In the genomic region with DNA sequence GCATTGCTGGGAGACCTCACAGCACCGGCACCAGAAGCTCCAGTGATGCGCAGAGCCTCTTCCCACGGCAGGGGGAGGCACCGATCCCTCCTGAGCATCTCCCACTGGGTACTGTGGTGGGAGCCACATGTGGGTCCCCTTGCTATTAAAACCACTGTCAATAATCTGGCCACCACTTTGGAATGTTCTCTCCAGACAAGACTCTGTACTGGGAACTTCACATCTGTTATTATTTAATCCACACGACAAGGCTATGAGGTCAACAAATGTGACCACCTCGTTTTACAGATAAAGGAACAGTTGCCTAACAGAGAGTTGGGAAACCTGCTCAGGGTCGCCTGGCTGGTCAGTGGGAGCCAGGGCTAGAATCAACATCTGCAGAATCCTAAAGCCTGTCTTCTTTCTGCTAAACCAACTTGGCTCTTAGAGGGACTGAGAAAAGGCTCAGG, we compare ENCODE assay signal across 14 cellular contexts.
DNase-seq lines count a peak whose midpoint lies in the region; ATAC-seq and TF ChIP-seq lines count a peak whose summit lies in the region.
"Had no signal": no experiment of that assay in that cellular context is flagged by ENCODE, and none has a peak within 500 bp of the region (broad histone marks: within the 10 kb centered on the region; RNA-seq: fewer than 3 reads in every experiment).

No MANE protein-coding gene starts in this region.

- H3K9me2 ChIP-seq in hepatocyte (replicated peaks; ENCODE audit: insufficient read depth), result no peaks in the 10 kb centered on the region

- no peak for TF ChIP-seq POLR2A in thyroid gland (IDR thresholded peaks at IDR 0.05)

- DNase-seq in MCF 10A (ENCODE audit: unreplicated experiment) (no peak), mammary epithelial cell (no peak), WTC11 (ENCODE audit: low spot score) (no peak), hepatocyte (ENCODE audit: low spot score) (peak; percentile 16), thyroid gland (no peak), MV-4-11 (lab: John Stamatoyannopoulos, UW) (no peak)
- DNase-seq: activated CD8-positive, alpha-beta memory T cell treated with anti-CD3 and anti-CD28 coated beads, Interleukin-2, amount 50 U/mL, for 4 hours; midbrain; NCI-H345; spleen had no signal

- TF ChIP-seq CTCF in MCF 10A (IDR thresholded peaks at IDR 0.05; ENCODE audit: unreplicated experiment) (no peak), mammary epithelial cell (conservative IDR thresholded peaks at IDR 0.05 in 1 of 2, IDR thresholded peaks at IDR 0.05 in 1 of 2; ENCODE audit: extremely low read depth in 1 of 2, insufficient read depth in 1 of 2, low read depth in 1 of 2, low read length in 2 of 2) (no peak), WTC11 (IDR thresholded peaks at IDR 0.05) (no peak), hepatocyte (IDR thresholded peaks at IDR 0.05; ENCODE audit: poor library complexity) (peak; percentile 10), thyroid gland (IDR thresholded peaks at IDR 0.05) (no peak)

- H3K27ac ChIP-seq in mammary epithelial cell (ENCODE audit: insufficient read depth, low read depth, low read length), result no peak overlapping the region
- H3K27ac ChIP-seq in hepatocyte, result no peak overlapping the region
- H3K27ac ChIP-seq in thyroid gland, result peak overlapping the region; percentile 13 to 51 (median 35)
- H3K27ac ChIP-seq: spleen had no signal

- H3K36me3 Mint-ChIP-seq in MCF 10A (ENCODE audit: insufficient read depth, unreplicated experiment) (peaks cover 33% of the 10 kb centered on the region), WTC11 (peaks cover 12% of the 10 kb centered on the region)
- H3K36me3 Mint-ChIP-seq: activated naive CD4-positive, alpha-beta T cell treated with anti-CD3 and anti-CD28 coated beads, Interleukin-2, amount 50 U/mL, for 24 hours had no signal

- BruUV-seq in MCF 10A (replicated peaks; lab: Mats Ljungman, UMichigan), result no TSS peak
- no TSS peak for BruUV-seq in mammary epithelial cell (replicated peaks; lab: Mats Ljungman, UMichigan)

- H3K4me3 ChIP-seq in mammary epithelial cell (replicated peaks in 1 of 3; ENCODE audit: insufficient read depth in 1 of 3, low read depth in 2 of 3, low read length in 3 of 3) (no peak overlapping the region), hepatocyte (no peak overlapping the region), thyroid gland (replicated peaks in 1 of 3) (no peak overlapping the region)
- H3K4me3 ChIP-seq: spleen had no signal

- H3K79me2 ChIP-seq in mammary epithelial cell (ENCODE audit: insufficient read depth, low read length) (no peaks in the 10 kb centered on the region), hepatocyte (no peaks in the 10 kb centered on the region)

- no peaks in the 10 kb centered on the region for H3K9me3 Mint-ChIP-seq in MCF 10A (ENCODE audit: unreplicated experiment)
- no peaks in the 10 kb centered on the region for H3K9me3 Mint-ChIP-seq in WTC11
- H3K9me3 Mint-ChIP-seq: activated naive CD4-positive, alpha-beta T cell treated with anti-CD3 and anti-CD28 coated beads, Interleukin-2, amount 50 U/mL, for 24 hours had no signal

- ATAC-seq in WTC11 (no peak), HG03469 (IDR thresholded peaks at IDR 0.05; ENCODE audit: unreplicated experiment) (no peak), HG02642 (IDR thresholded peaks at IDR 0.05; ENCODE audit: poor library complexity, unreplicated experiment) (no peak)
- ATAC-seq: activated CD4-positive, CD25-positive, alpha-beta regulatory T cell treated with anti-CD3 and anti-CD28 coated beads, Interleukin-2, amount 50 U/mL, for 24 hours had no signal

- CTCF ChIA-PET in MCF 10A (lab: Yijun Ruan, JAX) (interaction anchor here (0.6 to 1.4 kb wide), 3 partner anchors 68 to 243 kb away, joined by 3 read pairs; no protein-coding TSS in a partner anchor), mammary epithelial cell (lab: Charles Lee; ENCODE audit: low non-redundant PET) (interaction anchor here (0.7 kb wide), 1 partner anchor 63 kb away, joined by 5 read pairs; no protein-coding TSS in a partner anchor), WTC11 (lab: Charles Lee) (interaction anchor here (1.0 to 1.9 kb wide), 4 partner anchors 68 to 163 kb away, joined by 3 to 7 read pairs (median 4); no protein-coding TSS in a partner anchor)

- WGBS in mammary epithelial cell (ENCODE audit: low coverage, missing lambda C conversion rate), result 91% methylated on average over 7 of the region's 7 CpGs
- WGBS in hepatocyte (ENCODE audit: low lambda C conversion rate, missing lambda C conversion rate), result 59% methylated on average over 7 of the region's 7 CpGs
- WGBS in thyroid gland, 2 donors, result 78 to 85% methylated on average over 7 of the region's 7 CpGs

- no peaks in the 10 kb centered on the region for H3K36me3 ChIP-seq in mammary epithelial cell (ENCODE audit: insufficient read depth, low read length)
- no peaks in the 10 kb centered on the region for H3K36me3 ChIP-seq in hepatocyte (replicated peaks; ENCODE audit: insufficient read depth, low read depth)
- H3K36me3 ChIP-seq in thyroid gland, result no peaks in the 10 kb centered on the region
- H3K36me3 ChIP-seq: spleen had no signal

- H4K20me1 ChIP-seq in mammary epithelial cell (ENCODE audit: insufficient read depth, low read length), result no peaks in the 10 kb centered on the region
- no peaks in the 10 kb centered on the region for H4K20me1 ChIP-seq in hepatocyte (ENCODE audit: insufficient read depth, poor library complexity, severe bottlenecking)

- H3K4me2 ChIP-seq in mammary epithelial cell (ENCODE audit: insufficient read depth, low read depth, low read length), result no peak overlapping the region
- no peak overlapping the region for H3K4me2 ChIP-seq in hepatocyte

- no peak overlapping the region for H2AFZ ChIP-seq in mammary epithelial cell (ENCODE audit: low read depth, low read length)
- H2AFZ ChIP-seq in hepatocyte, result no peak overlapping the region

- intact Hi-C loops in MCF 10A (cut with micrococcal nuclease), result no loop called here
- intact Hi-C loops in mammary epithelial cell (cut with micrococcal nuclease), result no loop called here
- intact Hi-C loops in thyroid gland (cut with DNase I), result loop anchor here (5.0 kb wide), 1 partner anchor 69 kb away; no protein-coding TSS in a partner anchor

- POLR2A ChIA-PET in MCF 10A (lab: Yijun Ruan, JAX), result interaction anchor here (0.9 kb wide), 1 partner anchor 70 kb away, joined by 3 read pairs; no protein-coding TSS in a partner anchor
- POLR2A ChIA-PET in WTC11 (lab: Charles Lee), result no interaction called here

- H3K4me3 Mint-ChIP-seq in MCF 10A (ENCODE audit: unreplicated experiment) (no peak overlapping the region), WTC11 (no peak overlapping the region)
- H3K4me3 Mint-ChIP-seq: activated naive CD4-positive, alpha-beta T cell treated with anti-CD3 and anti-CD28 coated beads, Interleukin-2, amount 50 U/mL, for 24 hours had no signal

- H3K9ac ChIP-seq in mammary epithelial cell (ENCODE audit: insufficient read depth, low read length), result no peak overlapping the region

- no peaks in the 10 kb centered on the region for H3K27me3 ChIP-seq in mammary epithelial cell (ENCODE audit: insufficient read depth, low read length)
- no peaks in the 10 kb centered on the region for H3K27me3 ChIP-seq in hepatocyte
- H3K27me3 ChIP-seq in thyroid gland, result no peaks in the 10 kb centered on the region

- H3K27ac Mint-ChIP-seq in MCF 10A (ENCODE audit: low read depth, unreplicated experiment) (peak overlapping the region; percentile 96), WTC11 (peak overlapping the region; percentile 29; the same call in 1 of the 2 replicates)
- H3K27ac Mint-ChIP-seq: activated naive CD4-positive, alpha-beta T cell treated with anti-CD3 and anti-CD28 coated beads, Interleukin-2, amount 50 U/mL, for 24 hours had no signal

- H3K4me1 Mint-ChIP-seq in MCF 10A (ENCODE audit: insufficient read depth, unreplicated experiment) (peaks cover 31% of the 10 kb centered on the region), WTC11 (peaks cover 49% of the 10 kb centered on the region)

- H3K9me3 ChIP-seq in mammary epithelial cell (replicated peaks; ENCODE audit: insufficient read depth, low read length), result no peaks in the 10 kb centered on the region
- no peaks in the 10 kb centered on the region for H3K9me3 ChIP-seq in hepatocyte (ENCODE audit: low read depth)
- no peaks in the 10 kb centered on the region for H3K9me3 ChIP-seq in thyroid gland
- H3K9me3 ChIP-seq: spleen had no signal

- no peaks in the 10 kb centered on the region for H3K27me3 Mint-ChIP-seq in MCF 10A (ENCODE audit: insufficient read depth, unreplicated experiment)
- no peaks in the 10 kb centered on the region for H3K27me3 Mint-ChIP-seq in WTC11 (ENCODE audit: low read depth)

- dilution Hi-C loops in mammary epithelial cell (cut with HindIII; ENCODE audit: low sequenced_read_pairs), result no loop called here

- in situ Hi-C loops in mammary epithelial cell (cut with MboI; ENCODE audit: low sequenced_read_pairs in 2 of 2), result no loop called here

- H3K4me1 ChIP-seq in mammary epithelial cell (ENCODE audit: insufficient read depth, low read length), result peaks cover 24% of the 10 kb centered on the region
- peaks cover 23% of the 10 kb centered on the region for H3K4me1 ChIP-seq in hepatocyte (ENCODE audit: insufficient read depth)
- peaks cover 60 to 76% of the 10 kb centered on the region in 2 donors for H3K4me1 ChIP-seq in thyroid gland
- H3K4me1 ChIP-seq: spleen had no signal

TF ChIP-seq in WTC11, 78 proteins besides CTCF, POLR2A, EP300 and RAD21 (continues in another document):
- TF ChIP-seq, protein P1, sequence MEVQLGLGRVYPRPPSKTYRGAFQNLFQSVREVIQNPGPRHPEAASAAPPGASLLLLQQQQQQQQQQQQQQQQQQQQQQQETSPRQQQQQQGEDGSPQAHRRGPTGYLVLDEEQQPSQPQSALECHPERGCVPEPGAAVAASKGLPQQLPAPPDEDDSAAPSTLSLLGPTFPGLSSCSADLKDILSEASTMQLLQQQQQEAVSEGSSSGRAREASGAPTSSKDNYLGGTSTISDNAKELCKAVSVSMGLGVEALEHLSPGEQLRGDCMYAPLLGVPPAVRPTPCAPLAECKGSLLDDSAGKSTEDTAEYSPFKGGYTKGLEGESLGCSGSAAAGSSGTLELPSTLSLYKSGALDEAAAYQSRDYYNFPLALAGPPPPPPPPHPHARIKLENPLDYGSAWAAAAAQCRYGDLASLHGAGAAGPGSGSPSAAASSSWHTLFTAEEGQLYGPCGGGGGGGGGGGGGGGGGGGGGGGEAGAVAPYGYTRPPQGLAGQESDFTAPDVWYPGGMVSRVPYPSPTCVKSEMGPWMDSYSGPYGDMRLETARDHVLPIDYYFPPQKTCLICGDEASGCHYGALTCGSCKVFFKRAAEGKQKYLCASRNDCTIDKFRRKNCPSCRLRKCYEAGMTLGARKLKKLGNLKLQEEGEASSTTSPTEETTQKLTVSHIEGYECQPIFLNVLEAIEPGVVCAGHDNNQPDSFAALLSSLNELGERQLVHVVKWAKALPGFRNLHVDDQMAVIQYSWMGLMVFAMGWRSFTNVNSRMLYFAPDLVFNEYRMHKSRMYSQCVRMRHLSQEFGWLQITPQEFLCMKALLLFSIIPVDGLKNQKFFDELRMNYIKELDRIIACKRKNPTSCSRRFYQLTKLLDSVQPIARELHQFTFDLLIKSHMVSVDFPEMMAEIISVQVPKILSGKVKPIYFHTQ (CRISPR knock-in tag; IDR thresholded peaks at IDR 0.05), result no peak

Comparison
In these comparisons a context has a peak if more than half of its experiments do, and no peak if none do; other contexts are left out.
1. H3K27ac ChIP-seq: peak in thyroid gland (3 of 3); none in mammary epithelial cell (single experiment) and hepatocyte (single experiment).